ENCODE assay signal across 21 cellular contexts in the genomic region with DNA sequence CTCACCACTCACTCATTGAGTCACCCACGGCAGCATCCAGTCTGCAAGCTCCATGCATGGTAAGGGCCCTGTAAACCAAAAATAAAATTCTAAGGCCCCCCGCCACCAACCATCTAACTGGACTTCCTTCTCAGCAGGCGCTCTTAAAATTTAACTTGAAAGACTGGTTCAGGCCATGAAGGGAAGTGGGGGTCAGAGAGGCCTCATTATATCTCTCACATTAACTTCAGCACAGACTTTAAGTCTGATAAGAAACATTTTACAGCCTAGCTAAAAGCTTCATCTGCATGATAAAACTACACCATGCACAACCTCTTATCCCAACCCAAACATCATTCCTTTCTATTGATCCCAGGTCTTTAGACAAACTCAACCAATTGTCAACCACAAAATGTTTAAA. TPM values are rescaled to one million over a fixed set of nuclear protein-coding genes. Genes with fewer than 3 reads are reported as not detected.
"Had no signal": no experiment of that assay in that cellular context is flagged by ENCODE, and none has a peak within 500 bp of the region (broad histone marks: within the 10 kb centered on the region; RNA-seq: fewer than 3 reads in every experiment).

No MANE protein-coding gene starts in this region.

- H3K27me3 Mint-ChIP-seq: activated T-cell treated with anti-CD3 and anti-CD28 coated beads, Interleukin-2, amount 50 U/mL, for 24 hours; brain; memory B cell; naive thymus-derived CD8-positive, alpha-beta T cell; stimulated activated naive B cell treated with anti-CD40 and anti-IgM and Interleukin-4, amounts not matched to agents 10 μg/mL and 1 μg/mL and 100 μg/mL, for 72 hours; T-helper 17 cell had no signal

- H3K27ac Mint-ChIP-seq: activated CD4-positive, alpha-beta T cell treated with anti-CD3 and anti-CD28 coated beads, Interleukin-2, amount 10 ng/mL, durations not matched to agents 24 days and 14 days; activated CD8-positive, alpha-beta T cell treated with anti-CD3 and anti-CD28 coated beads, Interleukin-2, amount 10 ng/mL, durations not matched to agents 7 days and 5 days; activated naive CD8-positive, alpha-beta T cell treated with anti-CD3 and anti-CD28 coated beads, Interleukin-2, amount 10 ng/mL, durations not matched to agents 7 days and 5 days; activated T-cell treated with anti-CD3 and anti-CD28 coated beads, Interleukin-2, amount 50 U/mL, for 24 hours; activated T-helper 2 cell treated with anti-CD3 and anti-CD28 coated beads, Interferon-gamma antibody, Interleukin-2, Interleukin-4, amounts not matched to agents 10 μg/mL and 5 μg/mL and 100 μg/mL, durations not matched to agents 14 hours and 24 hours and 36 hours; brain; memory B cell; stimulated activated naive B cell treated with anti-CD40 and anti-IgM and Interleukin-4, amounts not matched to agents 10 μg/mL and 1 μg/mL and 100 μg/mL, for 72 hours; T-helper 17 cell had no signal

- H3K4me3 ChIP-seq: dorsolateral prefrontal cortex, gastrocnemius medialis, ovary, right lobe of liver, spleen, thyroid gland had no signal

- H3K9me3 Mint-ChIP-seq: activated CD4-positive, alpha-beta T cell treated with anti-CD3 and anti-CD28 coated beads, Interleukin-2, amount 10 ng/mL, durations not matched to agents 24 days and 14 days; activated naive CD8-positive, alpha-beta T cell treated with anti-CD3 and anti-CD28 coated beads, Interleukin-2, amount 10 ng/mL, durations not matched to agents 7 days and 5 days; activated T-cell treated with anti-CD3 and anti-CD28 coated beads, Interleukin-2, amount 50 U/mL, for 24 hours; activated T-helper 2 cell treated with anti-CD3 and anti-CD28 coated beads, Interferon-gamma antibody, Interleukin-2, Interleukin-4, amounts not matched to agents 10 μg/mL and 5 μg/mL and 100 μg/mL, durations not matched to agents 14 hours and 24 hours and 36 hours; brain; immature natural killer cell; memory B cell; naive thymus-derived CD8-positive, alpha-beta T cell; stimulated activated naive B cell treated with anti-CD40 and anti-IgM and Interleukin-4, amounts not matched to agents 10 μg/mL and 1 μg/mL and 100 μg/mL, for 72 hours had no signal

- H3K27ac ChIP-seq: dorsolateral prefrontal cortex, gastrocnemius medialis, ovary, right lobe of liver, spleen, thyroid gland had no signal

- H3K4me1 Mint-ChIP-seq: activated CD4-positive, alpha-beta T cell treated with anti-CD3 and anti-CD28 coated beads, Interleukin-2, amount 10 ng/mL, durations not matched to agents 24 days and 14 days; brain; immature natural killer cell; memory B cell; stimulated activated naive B cell treated with anti-CD40 and anti-IgM and Interleukin-4, amounts not matched to agents 10 μg/mL and 1 μg/mL and 100 μg/mL, for 72 hours had no signal

- DNase-seq: activated CD4-positive, alpha-beta T cell treated with anti-CD3 and anti-CD28 coated beads, Interleukin-2, amount 10 ng/mL, durations not matched to agents 24 days and 14 days; activated CD8-positive, alpha-beta T cell treated with anti-CD3 and anti-CD28 coated beads, Interleukin-2, amount 10 ng/mL, durations not matched to agents 7 days and 5 days; activated naive CD4-positive, alpha-beta T cell treated with Interleukin-2 at 50 U/mL for 16 hours; activated naive CD8-positive, alpha-beta T cell treated with anti-CD3 and anti-CD28 coated beads, Interleukin-2, amount 10 ng/mL, durations not matched to agents 7 days and 5 days; activated T-cell treated with anti-CD3 and anti-CD28 coated beads, Interleukin-2, amount 50 U/mL, for 24 hours; central memory CD4-positive, alpha-beta T cell; gastrocnemius medialis; head of caudate nucleus; immature natural killer cell; naive thymus-derived CD8-positive, alpha-beta T cell; stimulated activated CD4-positive, alpha-beta T cell treated with anti-CD3 and anti-CD28 coated beads, Interleukin-4, amount 100 ng/mL, for 4 hours; stimulated activated naive B cell treated with anti-CD40 and anti-IgM and Interleukin-4, amounts not matched to agents 10 μg/mL and 1 μg/mL and 100 μg/mL, for 72 hours; T-helper 17 cell; thyroid gland had no signal

- H3K4me1 ChIP-seq: gastrocnemius medialis, right lobe of liver, thyroid gland had no signal

- H3K27me3 ChIP-seq: dorsolateral prefrontal cortex, gastrocnemius medialis, ovary, right lobe of liver, spleen, thyroid gland had no signal

- H3K9me3 ChIP-seq: gastrocnemius medialis, ovary, right lobe of liver, spleen, thyroid gland had no signal

- H3K36me3 Mint-ChIP-seq: activated naive CD8-positive, alpha-beta T cell treated with anti-CD3 and anti-CD28 coated beads, Interleukin-2, amount 10 ng/mL, durations not matched to agents 7 days and 5 days; brain; immature natural killer cell; memory B cell; naive thymus-derived CD8-positive, alpha-beta T cell; stimulated activated naive B cell treated with anti-CD40 and anti-IgM and Interleukin-4, amounts not matched to agents 10 μg/mL and 1 μg/mL and 100 μg/mL, for 72 hours had no signal

- H3K4me3 Mint-ChIP-seq: activated CD4-positive, alpha-beta T cell treated with anti-CD3 and anti-CD28 coated beads, Interleukin-2, amount 10 ng/mL, durations not matched to agents 24 days and 14 days; activated CD8-positive, alpha-beta T cell treated with anti-CD3 and anti-CD28 coated beads, Interleukin-2, amount 10 ng/mL, durations not matched to agents 7 days and 5 days; activated naive CD8-positive, alpha-beta T cell treated with anti-CD3 and anti-CD28 coated beads, Interleukin-2, amount 10 ng/mL, durations not matched to agents 7 days and 5 days; activated T-cell treated with anti-CD3 and anti-CD28 coated beads, Interleukin-2, amount 50 U/mL, for 24 hours; brain; immature natural killer cell; memory B cell; naive thymus-derived CD8-positive, alpha-beta T cell; stimulated activated naive B cell treated with anti-CD40 and anti-IgM and Interleukin-4, amounts not matched to agents 10 μg/mL and 1 μg/mL and 100 μg/mL, for 72 hours; T-helper 17 cell had no signal

- H3K36me3 ChIP-seq: gastrocnemius medialis, ovary, right lobe of liver, spleen, thyroid gland had no signal

RNA-seq across cellular contexts. Expression of a gene that starts 38.5 kb away (rescaled TPM):
- total RNA-seq: activated CD4-positive, alpha-beta T cell treated with anti-CD3 and anti-CD28 coated beads, Interleukin-2, amount 10 ng/mL, durations not matched to agents 24 days and 14 days; activated T-helper 2 cell treated with anti-CD3 and anti-CD28 coated beads, Interferon-gamma antibody, Interleukin-2, Interleukin-4, amounts not matched to agents 10 μg/mL and 5 μg/mL and 100 μg/mL, durations not matched to agents 14 hours and 24 hours and 36 hours had no signal
